Comparison of ENCODE assay signal across 8 cellular contexts in the genomic region with DNA sequence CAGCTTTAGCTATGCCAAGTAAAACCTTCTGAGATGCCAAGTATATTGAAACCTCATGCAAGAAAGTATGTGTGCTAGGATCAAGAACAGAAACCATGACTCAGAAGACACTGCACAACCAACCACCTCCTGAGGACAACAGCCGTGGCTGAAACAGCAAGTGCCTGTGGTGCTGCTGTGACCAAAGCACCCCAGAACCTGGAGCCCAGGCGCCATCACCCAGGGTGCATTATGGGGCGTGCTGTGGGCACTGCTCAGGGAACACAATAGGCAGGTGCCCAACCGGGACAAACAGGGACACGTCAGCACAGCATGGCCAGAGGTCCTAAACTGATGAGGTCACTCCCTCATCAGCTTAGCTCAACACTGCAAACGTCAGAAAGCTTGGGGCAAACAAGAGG.
DNase-seq lines count a peak whose midpoint lies in the region; ATAC-seq lines count a peak whose summit lies in the region.

No MANE protein-coding gene starts in this region.

- peak; percentile 100 for ATAC-seq in HG03066 (IDR thresholded peaks at IDR 0.05; ENCODE audit: low read depth, unreplicated experiment)

- peak; percentile 85 for DNase-seq in activated CD4-positive, alpha-beta T cell treated with anti-CD3 and anti-CD28 coated beads for 48 hours
- DNase-seq in activated CD4-positive, alpha-beta T cell treated with anti-CD3 and anti-CD28 coated beads for 4 hours, result no peak
- DNase-seq in activated T-helper 9 cell treated with anti-CD3 and anti-CD28 coated beads, Interleukin-2, amount 50 U/mL, for 16 hours (ENCODE audit: low read depth), result peak; percentile 13
- DNase-seq in stimulated activated CD4-positive, alpha-beta T cell treated with anti-CD3 and anti-CD28 coated beads, Interleukin-2, amount 100 ng/mL, for 48 hours, result peak; percentile 48 to 54
- DNase-seq in GF-D8 (lab: John Stamatoyannopoulos, UW) (no peak), Kasumi-1 (lab: John Stamatoyannopoulos, UW) (no peak), retina (no peak)

Comparison
In these comparisons a context has a peak if more than half of its experiments do, and no peak if none do; other contexts are left out.
1. DNase-seq: peak in activated CD4-positive, alpha-beta T cell treated with anti-CD3 and anti-CD28 coated beads for 48 hours (single experiment), activated T-helper 9 cell treated with anti-CD3 and anti-CD28 coated beads, Interleukin-2, amount 50 U/mL, for 16 hours (single experiment) and stimulated activated CD4-positive, alpha-beta T cell treated with anti-CD3 and anti-CD28 coated beads, Interleukin-2, amount 100 ng/mL, for 48 hours (2 of 2); none in activated CD4-positive, alpha-beta T cell treated with anti-CD3 and anti-CD28 coated beads for 4 hours (0 of 2), GF-D8 (single experiment), Kasumi-1 (0 of 2) and retina (single experiment).